In genomic region chr4:704971-705277, GRCh38 we compare ENCODE assay signal across 8 cellular contexts. TPM values are rescaled to one million over a fixed set of nuclear protein-coding genes. Genes with fewer than 3 reads are reported as not detected.
DNase-seq lines count a peak whose midpoint lies in the region; ATAC-seq, FAIRE-seq and TF ChIP-seq lines count a peak whose summit lies in the region.

No MANE protein-coding gene starts in this region.

- no peaks in the 10 kb centered on the region for H3K9me3 ChIP-seq in kidney (ENCODE audit: control insufficient read depth in 1 of 2, low read length in 2 of 2)

- TF ChIP-seq CTCF in kidney (IDR thresholded peaks at IDR 0.05; ENCODE audit: borderline replicate concordance, extremely low read depth, insufficient read depth) (no peak), GM10266 (IDR thresholded peaks at IDR 0.05; ENCODE audit: control insufficient read depth, insufficient read depth, low read depth, missing control alignments) (no peak)

- no peak for FAIRE-seq in kidney (lab: Jason Lieb, UNC)

- no peaks in the 10 kb centered on the region for H3K27me3 Mint-ChIP-seq in activated CD4-positive, alpha-beta T cell treated with anti-CD3 and anti-CD28 coated beads, Interleukin-2, amount 10 ng/mL, durations not matched to agents 24 days and 14 days
- H3K27me3 Mint-ChIP-seq in activated T-helper 1 cell treated with anti-CD3 and anti-CD28 coated beads, Interleukin-12 subunit alpha, Interleukin-12 subunit beta, Interleukin-2, Interleukin-4 antibody, amounts not matched to agents 30 ng/mL and 10 ng/mL and 1 ng/mL, durations not matched to agents 14 hours and 24 hours and 36 hours (ENCODE audit: insufficient read depth): peaks cover 2% of the 10 kb centered on the region
- H3K27me3 Mint-ChIP-seq in stimulated activated naive B cell treated with anti-CD40 and anti-IgM and Interleukin-4, amounts not matched to agents 10 μg/mL and 1 μg/mL and 100 μg/mL, for 72 hours: no peaks in the 10 kb centered on the region

- peaks cover 20% of the 10 kb centered on the region for H3K4me1 Mint-ChIP-seq in activated CD4-positive, alpha-beta T cell treated with anti-CD3 and anti-CD28 coated beads, Interleukin-2, amount 10 ng/mL, durations not matched to agents 24 days and 14 days
- peaks cover 26% of the 10 kb centered on the region for H3K4me1 Mint-ChIP-seq in activated T-helper 1 cell treated with anti-CD3 and anti-CD28 coated beads, Interleukin-12 subunit alpha, Interleukin-12 subunit beta, Interleukin-2, Interleukin-4 antibody, amounts not matched to agents 30 ng/mL and 10 ng/mL and 1 ng/mL, durations not matched to agents 14 hours and 24 hours and 36 hours (ENCODE audit: low read depth)
- peaks cover 23 to 49% of the 10 kb centered on the region in 2 donors for H3K4me1 Mint-ChIP-seq in stimulated activated naive B cell treated with anti-CD40 and anti-IgM and Interleukin-4, amounts not matched to agents 10 μg/mL and 1 μg/mL and 100 μg/mL, for 72 hours

- no peak for ATAC-seq in stimulated activated naive B cell treated with anti-CD40 and anti-IgM and Interleukin-4, amounts not matched to agents 10 μg/mL and 1 μg/mL and 100 μg/mL, for 72 hours (replicated peaks)
- ATAC-seq in HG02885 (IDR thresholded peaks at IDR 0.05; ENCODE audit: poor library complexity, unreplicated experiment): no peak

- peak overlapping the region; percentile 91 for H3K4me3 Mint-ChIP-seq in activated CD4-positive, alpha-beta T cell treated with anti-CD3 and anti-CD28 coated beads, Interleukin-2, amount 10 ng/mL, durations not matched to agents 24 days and 14 days
- H3K4me3 Mint-ChIP-seq in activated T-helper 1 cell treated with anti-CD3 and anti-CD28 coated beads, Interleukin-12 subunit alpha, Interleukin-12 subunit beta, Interleukin-2, Interleukin-4 antibody, amounts not matched to agents 30 ng/mL and 10 ng/mL and 1 ng/mL, durations not matched to agents 14 hours and 24 hours and 36 hours: peak overlapping the region; percentile 83
- peak overlapping the region; percentile 88 to 93 for H3K4me3 Mint-ChIP-seq in stimulated activated naive B cell treated with anti-CD40 and anti-IgM and Interleukin-4, amounts not matched to agents 10 μg/mL and 1 μg/mL and 100 μg/mL, for 72 hours

- H3K36me3 ChIP-seq in kidney (ENCODE audit: control insufficient read depth in 1 of 2, insufficient read depth in 2 of 2, low read length in 2 of 2): no peaks in the 10 kb centered on the region

- H3K36me3 Mint-ChIP-seq in activated CD4-positive, alpha-beta T cell treated with anti-CD3 and anti-CD28 coated beads, Interleukin-2, amount 10 ng/mL, durations not matched to agents 24 days and 14 days (ENCODE audit: low read depth): peaks cover 3% of the 10 kb centered on the region
- peaks cover 5% of the 10 kb centered on the region for H3K36me3 Mint-ChIP-seq in activated T-helper 1 cell treated with anti-CD3 and anti-CD28 coated beads, Interleukin-12 subunit alpha, Interleukin-12 subunit beta, Interleukin-2, Interleukin-4 antibody, amounts not matched to agents 30 ng/mL and 10 ng/mL and 1 ng/mL, durations not matched to agents 14 hours and 24 hours and 36 hours (ENCODE audit: low read depth)
- H3K36me3 Mint-ChIP-seq in stimulated activated naive B cell treated with anti-CD40 and anti-IgM and Interleukin-4, amounts not matched to agents 10 μg/mL and 1 μg/mL and 100 μg/mL, for 72 hours: peaks cover 5 to 7% of the 10 kb centered on the region in 2 donors

- H3K4me3 ChIP-seq in kidney (ENCODE audit: low read length in 2 of 2): peak overlapping the region; percentile 64 to 67

- H3K9me3 Mint-ChIP-seq in activated CD4-positive, alpha-beta T cell treated with anti-CD3 and anti-CD28 coated beads, Interleukin-2, amount 10 ng/mL, durations not matched to agents 24 days and 14 days: no peaks in the 10 kb centered on the region
- H3K9me3 Mint-ChIP-seq in activated T-helper 1 cell treated with anti-CD3 and anti-CD28 coated beads, Interleukin-12 subunit alpha, Interleukin-12 subunit beta, Interleukin-2, Interleukin-4 antibody, amounts not matched to agents 30 ng/mL and 10 ng/mL and 1 ng/mL, durations not matched to agents 14 hours and 24 hours and 36 hours: no peaks in the 10 kb centered on the region
- H3K9me3 Mint-ChIP-seq in stimulated activated naive B cell treated with anti-CD40 and anti-IgM and Interleukin-4, amounts not matched to agents 10 μg/mL and 1 μg/mL and 100 μg/mL, for 72 hours: no peaks in the 10 kb centered on the region

- peak overlapping the region; percentile 86 for H3K27ac Mint-ChIP-seq in activated CD4-positive, alpha-beta T cell treated with anti-CD3 and anti-CD28 coated beads, Interleukin-2, amount 10 ng/mL, durations not matched to agents 24 days and 14 days
- H3K27ac Mint-ChIP-seq in activated T-helper 1 cell treated with anti-CD3 and anti-CD28 coated beads, Interleukin-12 subunit alpha, Interleukin-12 subunit beta, Interleukin-2, Interleukin-4 antibody, amounts not matched to agents 30 ng/mL and 10 ng/mL and 1 ng/mL, durations not matched to agents 14 hours and 24 hours and 36 hours: peak overlapping the region; percentile 18
- H3K27ac Mint-ChIP-seq in stimulated activated naive B cell treated with anti-CD40 and anti-IgM and Interleukin-4, amounts not matched to agents 10 μg/mL and 1 μg/mL and 100 μg/mL, for 72 hours: peak overlapping the region; percentile 31

- no peak for DNase-seq in activated CD4-positive, alpha-beta T cell treated with anti-CD3 and anti-CD28 coated beads, Interleukin-2, amount 10 ng/mL, durations not matched to agents 24 days and 14 days
- DNase-seq in activated CD4-positive, alpha-beta T cell treated with anti-CD3 and anti-CD28 coated beads for 1 hour: no peak
- no peak for DNase-seq in activated T-helper 1 cell treated with anti-CD3 and anti-CD28 coated beads, Interleukin-12 subunit alpha, Interleukin-12 subunit beta, Interleukin-2, Interleukin-4 antibody, amounts not matched to agents 30 ng/mL and 10 ng/mL and 1 ng/mL, durations not matched to agents 14 hours and 24 hours and 36 hours (ENCODE audit: low spot score)
- no peak for DNase-seq in kidney
- DNase-seq in stimulated activated naive B cell treated with anti-CD40 and anti-IgM and Interleukin-4, amounts not matched to agents 10 μg/mL and 1 μg/mL and 100 μg/mL, for 72 hours: no peak
- no peak for DNase-seq in GM10266 (ENCODE audit: extremely low spot score)
- DNase-seq in mesenteric fat pad (ENCODE audit: low spot score): no peak

- peak overlapping the region in 1 of 2 donors; percentile 89 for H3K9ac ChIP-seq in kidney (ENCODE audit: low read length in 2 of 2)

- intact Hi-C loops in activated CD4-positive, alpha-beta T cell treated with anti-CD3 and anti-CD28 coated beads, Interleukin-2, amount 10 ng/mL, durations not matched to agents 24 days and 14 days (cut with micrococcal nuclease): loop anchor here (1.0 to 2.0 kb wide), 3 partner anchors 21 to 77 kb away; partner anchors contain the start of genes ATP5ME and MYL5
- intact Hi-C loops in activated T-helper 1 cell treated with anti-CD3 and anti-CD28 coated beads, Interleukin-12 subunit alpha, Interleukin-12 subunit beta, Interleukin-2, Interleukin-4 antibody, amounts not matched to agents 30 ng/mL and 10 ng/mL and 1 ng/mL, durations not matched to agents 14 hours and 24 hours and 36 hours (cut with micrococcal nuclease): loop anchor here (1.0 to 2.0 kb wide), 6 partner anchors 24 to 876 kb away; partner anchors contain the start of genes ATP5ME, DGKQ, GAK and MYL5
- intact Hi-C loops in kidney (cut with DNase I): no loop called here

- H3K27ac ChIP-seq in kidney (ENCODE audit: low read depth in 2 of 2, low read length in 2 of 2): peak overlapping the region in 1 of 2 donors; percentile 60

- H3K4me1 ChIP-seq in kidney (ENCODE audit: control insufficient read depth in 1 of 2, insufficient read depth in 1 of 2, low read depth in 1 of 2, low read length in 2 of 2): peaks cover 0 to 23% of the 10 kb centered on the region in 2 donors

RNA-seq across cellular contexts. Expression of gene PCGF3, which starts 0.7 kb away (rescaled TPM):
- 32.1 and 34.5 TPM in 2 replicates for total RNA-seq in activated CD4-positive, alpha-beta T cell treated with anti-CD3 and anti-CD28 coated beads, Interleukin-2, amount 10 ng/mL, durations not matched to agents 24 days and 14 days
- total RNA-seq in activated T-helper 1 cell treated with anti-CD3 and anti-CD28 coated beads, Interleukin-12 subunit alpha, Interleukin-12 subunit beta, Interleukin-2, Interleukin-4 antibody, amounts not matched to agents 30 ng/mL and 10 ng/mL and 1 ng/mL, durations not matched to agents 14 hours and 24 hours and 36 hours: 30.4 and 31.0 TPM in 2 replicates
- 59.6 TPM for total RNA-seq in kidney
- polyA plus RNA-seq in kidney (ENCODE audit: insufficient read depth, low read depth, low replicate concordance): 21.7 TPM
- 34.7 TPM for total RNA-seq in mesenteric fat pad

RNA-seq across cellular contexts. Expression of gene SLC49A3, which starts 16.0 kb away (rescaled TPM):
- 0.40 and 0.72 TPM in 2 replicates for total RNA-seq in activated CD4-positive, alpha-beta T cell treated with anti-CD3 and anti-CD28 coated beads, Interleukin-2, amount 10 ng/mL, durations not matched to agents 24 days and 14 days
- total RNA-seq in activated T-helper 1 cell treated with anti-CD3 and anti-CD28 coated beads, Interleukin-12 subunit alpha, Interleukin-12 subunit beta, Interleukin-2, Interleukin-4 antibody, amounts not matched to agents 30 ng/mL and 10 ng/mL and 1 ng/mL, durations not matched to agents 14 hours and 24 hours and 36 hours: 0.81 and 0.88 TPM in 2 replicates
- total RNA-seq in kidney: 18.2 TPM
- 12.6 TPM for polyA plus RNA-seq in kidney (ENCODE audit: insufficient read depth, low read depth, low replicate concordance)
- 19.0 TPM for total RNA-seq in mesenteric fat pad

RNA-seq across cellular contexts. Expression of gene MYL5, which starts 30.6 kb away (rescaled TPM):
- total RNA-seq in activated CD4-positive, alpha-beta T cell treated with anti-CD3 and anti-CD28 coated beads, Interleukin-2, amount 10 ng/mL, durations not matched to agents 24 days and 14 days: 23.4 and 24.7 TPM in 2 replicates
- total RNA-seq in activated T-helper 1 cell treated with anti-CD3 and anti-CD28 coated beads, Interleukin-12 subunit alpha, Interleukin-12 subunit beta, Interleukin-2, Interleukin-4 antibody, amounts not matched to agents 30 ng/mL and 10 ng/mL and 1 ng/mL, durations not matched to agents 14 hours and 24 hours and 36 hours: 29.7 and 35.0 TPM in 2 replicates
- total RNA-seq in kidney (17.9 TPM), mesenteric fat pad (16.5 TPM)
- polyA plus RNA-seq in kidney (ENCODE audit: insufficient read depth, low read depth, low replicate concordance): 29.6 TPM

RNA-seq across cellular contexts. Expression of gene ATP5ME, which starts 30.8 kb away (rescaled TPM):
- total RNA-seq in activated CD4-positive, alpha-beta T cell treated with anti-CD3 and anti-CD28 coated beads, Interleukin-2, amount 10 ng/mL, durations not matched to agents 24 days and 14 days: 232 TPM in 2 replicates
- total RNA-seq in activated T-helper 1 cell treated with anti-CD3 and anti-CD28 coated beads, Interleukin-12 subunit alpha, Interleukin-12 subunit beta, Interleukin-2, Interleukin-4 antibody, amounts not matched to agents 30 ng/mL and 10 ng/mL and 1 ng/mL, durations not matched to agents 14 hours and 24 hours and 36 hours: 217 and 224 TPM in 2 replicates
- 248 TPM for total RNA-seq in kidney
- 1,928 TPM for polyA plus RNA-seq in kidney (ENCODE audit: insufficient read depth, low read depth, low replicate concordance)
- total RNA-seq in mesenteric fat pad: 210 TPM

Comparison
In these comparisons a context has a peak if more than half of its experiments do, and no peak if none do; other contexts are left out.
1. H3K27ac Mint-ChIP-seq: peak in every context shown above with its lines; median percentile 86 in activated CD4-positive, alpha-beta T cell treated with anti-CD3 and anti-CD28 coated beads, Interleukin-2, amount 10 ng/mL, durations not matched to agents 24 days and 14 days; 31 in stimulated activated naive B cell treated with anti-CD40 and anti-IgM and Interleukin-4, amounts not matched to agents 10 μg/mL and 1 μg/mL and 100 μg/mL, for 72 hours; 18 in activated T-helper 1 cell treated with anti-CD3 and anti-CD28 coated beads, Interleukin-12 subunit alpha, Interleukin-12 subunit beta, Interleukin-2, Interleukin-4 antibody, amounts not matched to agents 30 ng/mL and 10 ng/mL and 1 ng/mL, durations not matched to agents 14 hours and 24 hours and 36 hours.
2. RNA of gene SLC49A3, which starts 16.0 kb away (total RNA-seq): 19.0 TPM in mesenteric fat pad (single experiment) and 18.2 TPM in kidney (single experiment); 0.81 to 0.88 TPM in activated T-helper 1 cell treated with anti-CD3 and anti-CD28 coated beads, Interleukin-12 subunit alpha, Interleukin-12 subunit beta, Interleukin-2, Interleukin-4 antibody, amounts not matched to agents 30 ng/mL and 10 ng/mL and 1 ng/mL, durations not matched to agents 14 hours and 24 hours and 36 hours and 0.40 to 0.72 TPM in activated CD4-positive, alpha-beta T cell treated with anti-CD3 and anti-CD28 coated beads, Interleukin-2, amount 10 ng/mL, durations not matched to agents 24 days and 14 days; every median in the first group is over 10 times any median in the second.
3. Peak in every context shown above with its lines, with median percentiles within 50 percentile points of each other: H3K4me3 Mint-ChIP-seq.